ENCODE assay signal across 13 cellular contexts in genomic region chr10:73577788-73578187, GRCh38. TPM values are rescaled to one million over a fixed set of nuclear protein-coding genes. Genes with fewer than 3 reads are reported as not detected.
DNase-seq lines count a peak whose midpoint lies in the region; ATAC-seq and TF ChIP-seq lines count a peak whose summit lies in the region.
"Had no signal": no experiment of that assay in that cellular context is flagged by ENCODE, and none has a peak within 500 bp of the region (broad histone marks: within the 10 kb centered on the region; RNA-seq: fewer than 3 reads in every experiment).

No MANE protein-coding gene starts in this region.

- CTCF ChIA-PET in Calu3 (lab: Charles Lee): interaction anchor here (0.6 to 1.7 kb wide), 5 partner anchors 9 to 48 kb away, joined by 3 to 9 read pairs (median 3); partner anchors contain the start of gene USP54
- CTCF ChIA-PET in activated CD4-positive, alpha-beta memory T cell treated with anti-CD3 and anti-CD28 coated beads for 36 hours (lab: Charles Lee): no interaction called here

- ATAC-seq in HG02981 (IDR thresholded peaks at IDR 0.05; ENCODE audit: unreplicated experiment): no peak

- POLR2A ChIA-PET in activated CD4-positive, alpha-beta memory T cell treated with anti-CD3 and anti-CD28 coated beads for 36 hours (lab: Charles Lee): no interaction called here

- H3K27ac Mint-ChIP-seq in Calu3 (ENCODE audit: unreplicated experiment): peak overlapping the region; percentile 10
- H3K27ac Mint-ChIP-seq in activated CD4-positive, alpha-beta memory T cell treated with anti-CD3 and anti-CD28 coated beads for 36 hours: no peak overlapping the region
- H3K27ac Mint-ChIP-seq: activated naive CD4-positive, alpha-beta T cell treated with anti-CD3 and anti-CD28 coated beads, Interleukin-2, amount 10 ng/mL, durations not matched to agents 7 days and 5 days had no signal

- no peaks in the 10 kb centered on the region for H3K9me3 ChIP-seq in left ventricle myocardium inferior (replicated peaks)

- H3K27me3 Mint-ChIP-seq in Calu3 (ENCODE audit: unreplicated experiment): no peaks in the 10 kb centered on the region
- no peaks in the 10 kb centered on the region for H3K27me3 Mint-ChIP-seq in activated CD4-positive, alpha-beta memory T cell treated with anti-CD3 and anti-CD28 coated beads for 36 hours
- H3K27me3 Mint-ChIP-seq: CD4-positive, CD25-positive, alpha-beta regulatory T cell had no signal

- H3K9me3 Mint-ChIP-seq in Calu3 (ENCODE audit: low read depth, unreplicated experiment): no peaks in the 10 kb centered on the region
- H3K9me3 Mint-ChIP-seq in activated CD4-positive, alpha-beta memory T cell treated with anti-CD3 and anti-CD28 coated beads for 36 hours: no peaks in the 10 kb centered on the region
- H3K9me3 Mint-ChIP-seq: activated naive CD4-positive, alpha-beta T cell treated with anti-CD3 and anti-CD28 coated beads, Interleukin-2, amount 10 ng/mL, durations not matched to agents 7 days and 5 days; CD4-positive, CD25-positive, alpha-beta regulatory T cell had no signal

- peaks cover 53% of the 10 kb centered on the region for H3K4me1 ChIP-seq in left ventricle myocardium inferior

- no peaks in the 10 kb centered on the region for H3K27me3 ChIP-seq in left ventricle myocardium inferior (ENCODE audit: low read depth)

- TF ChIP-seq CTCF in Calu3 (IDR thresholded peaks at IDR 0.05; ENCODE audit: unreplicated experiment) (no peak), astrocyte of the spinal cord (IDR thresholded peaks at IDR 0.05; ENCODE audit: low read depth, low read length) (no peak), left ventricle myocardium inferior (IDR thresholded peaks at IDR 0.05; ENCODE audit: borderline replicate concordance) (no peak)

- H3K36me3 ChIP-seq in left ventricle myocardium inferior: no peaks in the 10 kb centered on the region

- H3K36me3 Mint-ChIP-seq in Calu3 (ENCODE audit: insufficient read depth, unreplicated experiment): peaks cover 11% of the 10 kb centered on the region
- H3K36me3 Mint-ChIP-seq in activated CD4-positive, alpha-beta memory T cell treated with anti-CD3 and anti-CD28 coated beads for 36 hours: no peaks in the 10 kb centered on the region
- H3K36me3 Mint-ChIP-seq: activated naive CD4-positive, alpha-beta T cell treated with anti-CD3 and anti-CD28 coated beads, Interleukin-2, amount 10 ng/mL, durations not matched to agents 7 days and 5 days had no signal

- BruUV-seq in Calu3 (replicated peaks; lab: Mats Ljungman, UMichigan): no TSS peak

- intact Hi-C loops in Calu3 (cut with micrococcal nuclease; ENCODE audit: unreplicated experiment) (no loop called here), left ventricle myocardium inferior (cut with micrococcal nuclease) (no loop called here), posterior cingulate gyrus (cut with DNase I) (no loop called here)
- intact Hi-C loops in activated CD4-positive, alpha-beta memory T cell treated with anti-CD3 and anti-CD28 coated beads for 36 hours (cut with micrococcal nuclease): no loop called here

- peaks cover 18% of the 10 kb centered on the region for H3K4me1 Mint-ChIP-seq in Calu3 (ENCODE audit: low read depth, unreplicated experiment)
- H3K4me1 Mint-ChIP-seq in activated CD4-positive, alpha-beta memory T cell treated with anti-CD3 and anti-CD28 coated beads for 36 hours (ENCODE audit: low read depth): no peaks in the 10 kb centered on the region
- H3K4me1 Mint-ChIP-seq: activated naive CD4-positive, alpha-beta T cell treated with anti-CD3 and anti-CD28 coated beads, Interleukin-2, amount 10 ng/mL, durations not matched to agents 7 days and 5 days had no signal

- in situ Hi-C loops in astrocyte of the spinal cord (cut with HindIII; ENCODE audit: low sequenced_read_pairs): no loop called here

- peak overlapping the region; percentile 5 for H3K4me3 Mint-ChIP-seq in Calu3 (ENCODE audit: low read depth, unreplicated experiment)
- no peak overlapping the region for H3K4me3 Mint-ChIP-seq in activated CD4-positive, alpha-beta memory T cell treated with anti-CD3 and anti-CD28 coated beads for 36 hours
- H3K4me3 Mint-ChIP-seq: activated naive CD4-positive, alpha-beta T cell treated with anti-CD3 and anti-CD28 coated beads, Interleukin-2, amount 10 ng/mL, durations not matched to agents 7 days and 5 days; CD4-positive, CD25-positive, alpha-beta regulatory T cell had no signal

- H3K27ac ChIP-seq in left ventricle myocardium inferior (replicated peaks): peak overlapping the region; percentile 87

- DNase-seq in Calu3 (peak; percentile 61), astrocyte of the spinal cord (ENCODE audit: low read depth, low spot score) (peak; percentile 81), left ventricle myocardium inferior (peak; percentile 59), pons (ENCODE audit: low spot score) (peak; percentile 63), posterior cingulate gyrus (no peak), NCI-H2107 treated with DMSO at 0.1 percent for 48 hours (lab: John Stamatoyannopoulos, UW; ENCODE audit: unreplicated experiment) (no peak)
- DNase-seq in activated CD4-positive, alpha-beta memory T cell treated with anti-CD3 and anti-CD28 coated beads for 36 hours: no peak
- DNase-seq: activated naive CD4-positive, alpha-beta T cell treated with anti-CD3 and anti-CD28 coated beads, Interleukin-2, amount 10 ng/mL, durations not matched to agents 7 days and 5 days; CD4-positive, CD25-positive, alpha-beta regulatory T cell; NCI-H1105; stimulated activated CD4-positive, alpha-beta T cell treated with anti-CD3 and anti-CD28 coated beads, Interleukin-1b, Interleukin-23, amount 100 ng/mL, for 48 hours; T-helper 2 cell had no signal

- no peak overlapping the region for H3K4me3 ChIP-seq in astrocyte of the spinal cord (ENCODE audit: low read depth, low read length)
- peak overlapping the region; percentile 13 for H3K4me3 ChIP-seq in left ventricle myocardium inferior

RNA-seq across cellular contexts. Expression of gene USP54, which starts 13.4 kb away (rescaled TPM):
- total RNA-seq in Calu3 (2022) (39.4 and 48.1 TPM in 2 replicates), left ventricle myocardium inferior (19.6 TPM)
- 1 to 10 TPM; 4.9 to 5.3 TPM for total RNA-seq in activated CD4-positive, alpha-beta memory T cell treated with anti-CD3 and anti-CD28 coated beads for 36 hours

Comparison
In these comparisons a context has a peak if more than half of its experiments do, and no peak if none do; other contexts are left out.
1. DNase-seq: peak in Calu3 (single experiment), astrocyte of the spinal cord (single experiment), left ventricle myocardium inferior (single experiment) and pons (single experiment); none in posterior cingulate gyrus (0 of 10), NCI-H2107 treated with DMSO at 0.1 percent for 48 hours (single experiment) and activated CD4-positive, alpha-beta memory T cell treated with anti-CD3 and anti-CD28 coated beads for 36 hours (single experiment).